4 cellular contexts compared by ENCODE assay signal in the genomic region with DNA sequence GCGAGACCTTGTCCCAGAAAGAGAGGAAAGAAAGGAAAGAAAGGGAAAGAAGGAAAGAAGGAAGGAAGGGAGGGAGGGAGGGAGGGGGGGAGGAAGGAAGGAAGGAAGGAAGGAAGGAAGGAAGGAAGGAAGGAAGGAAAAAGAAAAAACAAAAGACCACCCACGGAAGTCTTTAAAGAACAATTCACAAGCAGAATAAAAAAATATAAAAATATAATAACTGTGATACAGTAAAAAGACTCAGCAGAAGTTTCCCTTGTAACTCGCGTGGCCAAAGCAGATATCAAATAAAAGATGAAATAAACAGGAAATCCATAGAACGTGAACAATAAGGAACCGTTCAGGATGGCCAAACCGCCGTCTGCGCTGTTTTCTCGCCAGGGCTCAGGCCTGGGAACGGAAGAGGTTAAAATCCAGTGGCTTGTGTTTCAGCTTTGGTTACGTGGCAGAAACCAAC.
A peak's percentile ranks its signal among the peaks of the same experiment; 100 is the strongest.
TF ChIP-seq lines count a peak whose summit lies in the region.

No MANE protein-coding gene starts in this region.

TF ChIP-seq in SK-N-SH, 30 proteins besides CTCF, POLR2A, EP300 and RAD21:
- TF ChIP-seq JUND (IDR thresholded peaks at IDR 0.05) (no peak), MXI1 (IDR thresholded peaks at IDR 0.05; ENCODE audit: low read depth, low read length) (peak; percentile 37; the same call in 1 of the 2 replicates), SIN3A (IDR thresholded peaks at IDR 0.05; ENCODE audit: borderline replicate concordance, low read depth, low read length) (peak; percentile 64; the same call in 1 of the 2 replicates)
- TF ChIP-seq, protein P1, sequence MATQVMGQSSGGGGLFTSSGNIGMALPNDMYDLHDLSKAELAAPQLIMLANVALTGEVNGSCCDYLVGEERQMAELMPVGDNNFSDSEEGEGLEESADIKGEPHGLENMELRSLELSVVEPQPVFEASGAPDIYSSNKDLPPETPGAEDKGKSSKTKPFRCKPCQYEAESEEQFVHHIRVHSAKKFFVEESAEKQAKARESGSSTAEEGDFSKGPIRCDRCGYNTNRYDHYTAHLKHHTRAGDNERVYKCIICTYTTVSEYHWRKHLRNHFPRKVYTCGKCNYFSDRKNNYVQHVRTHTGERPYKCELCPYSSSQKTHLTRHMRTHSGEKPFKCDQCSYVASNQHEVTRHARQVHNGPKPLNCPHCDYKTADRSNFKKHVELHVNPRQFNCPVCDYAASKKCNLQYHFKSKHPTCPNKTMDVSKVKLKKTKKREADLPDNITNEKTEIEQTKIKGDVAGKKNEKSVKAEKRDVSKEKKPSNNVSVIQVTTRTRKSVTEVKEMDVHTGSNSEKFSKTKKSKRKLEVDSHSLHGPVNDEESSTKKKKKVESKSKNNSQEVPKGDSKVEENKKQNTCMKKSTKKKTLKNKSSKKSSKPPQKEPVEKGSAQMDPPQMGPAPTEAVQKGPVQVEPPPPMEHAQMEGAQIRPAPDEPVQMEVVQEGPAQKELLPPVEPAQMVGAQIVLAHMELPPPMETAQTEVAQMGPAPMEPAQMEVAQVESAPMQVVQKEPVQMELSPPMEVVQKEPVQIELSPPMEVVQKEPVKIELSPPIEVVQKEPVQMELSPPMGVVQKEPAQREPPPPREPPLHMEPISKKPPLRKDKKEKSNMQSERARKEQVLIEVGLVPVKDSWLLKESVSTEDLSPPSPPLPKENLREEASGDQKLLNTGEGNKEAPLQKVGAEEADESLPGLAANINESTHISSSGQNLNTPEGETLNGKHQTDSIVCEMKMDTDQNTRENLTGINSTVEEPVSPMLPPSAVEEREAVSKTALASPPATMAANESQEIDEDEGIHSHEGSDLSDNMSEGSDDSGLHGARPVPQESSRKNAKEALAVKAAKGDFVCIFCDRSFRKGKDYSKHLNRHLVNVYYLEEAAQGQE (IDR thresholded peaks at IDR 0.05; ENCODE audit: low read depth, low read length), result peak; percentile 57; the same call in 1 of the 2 replicates
TF ChIP-seq in SK-N-SH: peak in this region for 3.

TF ChIP-seq in SK-N-SH treated with all-trans-retinoic acid at 6 μM for 48 hours, 23 proteins besides CTCF, POLR2A, EP300 and RAD21 (continues in another document):
- TF ChIP-seq RARB (CRISPR knock-in tag; IDR thresholded peaks at IDR 0.05) (no peak), ARNTL (CRISPR knock-in tag; IDR thresholded peaks at IDR 0.05; ENCODE audit: borderline replicate concordance, low read depth) (no peak), TCF4 (CRISPR knock-in tag; IDR thresholded peaks at IDR 0.05; ENCODE audit: borderline replicate concordance) (no peak), ZFP3 (CRISPR knock-in tag; IDR thresholded peaks at IDR 0.05) (no peak), TOX (CRISPR knock-in tag; IDR thresholded peaks at IDR 0.05; ENCODE audit: borderline replicate concordance) (no peak), ZNF565 (CRISPR knock-in tag; conservative IDR thresholded peaks at IDR 0.05; ENCODE audit: low read depth) (no peak), ZNF70 (CRISPR knock-in tag; IDR thresholded peaks at IDR 0.05) (no peak), ZC3H10 (CRISPR knock-in tag; IDR thresholded peaks at IDR 0.05) (no peak), PPARA (CRISPR knock-in tag; IDR thresholded peaks at IDR 0.05; ENCODE audit: borderline replicate concordance) (no peak), OSR1 (CRISPR knock-in tag; IDR thresholded peaks at IDR 0.05) (no peak)
- TF ChIP-seq, protein P2, sequence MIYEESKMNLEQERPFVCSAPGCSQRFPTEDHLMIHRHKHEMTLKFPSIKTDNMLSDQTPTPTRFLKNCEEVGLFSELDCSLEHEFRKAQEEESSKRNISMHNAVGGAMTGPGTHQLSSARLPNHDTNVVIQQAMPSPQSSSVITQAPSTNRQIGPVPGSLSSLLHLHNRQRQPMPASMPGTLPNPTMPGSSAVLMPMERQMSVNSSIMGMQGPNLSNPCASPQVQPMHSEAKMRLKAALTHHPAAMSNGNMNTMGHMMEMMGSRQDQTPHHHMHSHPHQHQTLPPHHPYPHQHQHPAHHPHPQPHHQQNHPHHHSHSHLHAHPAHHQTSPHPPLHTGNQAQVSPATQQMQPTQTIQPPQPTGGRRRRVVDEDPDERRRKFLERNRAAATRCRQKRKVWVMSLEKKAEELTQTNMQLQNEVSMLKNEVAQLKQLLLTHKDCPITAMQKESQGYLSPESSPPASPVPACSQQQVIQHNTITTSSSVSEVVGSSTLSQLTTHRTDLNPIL (CRISPR knock-in tag; IDR thresholded peaks at IDR 0.05; ENCODE audit: low read depth), result no peak
- TF ChIP-seq, protein P3, sequence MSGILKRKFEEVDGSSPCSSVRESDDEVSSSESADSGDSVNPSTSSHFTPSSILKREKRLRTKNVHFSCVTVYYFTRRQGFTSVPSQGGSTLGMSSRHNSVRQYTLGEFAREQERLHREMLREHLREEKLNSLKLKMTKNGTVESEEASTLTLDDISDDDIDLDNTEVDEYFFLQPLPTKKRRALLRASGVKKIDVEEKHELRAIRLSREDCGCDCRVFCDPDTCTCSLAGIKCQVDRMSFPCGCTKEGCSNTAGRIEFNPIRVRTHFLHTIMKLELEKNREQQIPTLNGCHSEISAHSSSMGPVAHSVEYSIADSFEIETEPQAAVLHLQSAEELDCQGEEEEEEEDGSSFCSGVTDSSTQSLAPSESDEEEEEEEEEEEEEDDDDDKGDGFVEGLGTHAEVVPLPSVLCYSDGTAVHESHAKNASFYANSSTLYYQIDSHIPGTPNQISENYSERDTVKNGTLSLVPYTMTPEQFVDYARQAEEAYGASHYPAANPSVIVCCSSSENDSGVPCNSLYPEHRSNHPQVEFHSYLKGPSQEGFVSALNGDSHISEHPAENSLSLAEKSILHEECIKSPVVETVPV (CRISPR knock-in tag; IDR thresholded peaks at IDR 0.05), result no peak

TF ChIP-seq in H1, 55 proteins besides CTCF, POLR2A, EP300 and RAD21:
- no peak for TF ChIP-seq TAF7 (optimal IDR thresholded peaks at IDR 0.05; ENCODE audit: borderline replicate concordance, low read depth, low read length)
- no peak for TF ChIP-seq HDAC6 (IDR thresholded peaks at IDR 0.05; ENCODE audit: low read depth, low read length)
- TF ChIP-seq POU5F1 (IDR thresholded peaks at IDR 0.05; ENCODE audit: low read depth, low read length), result no peak
- no peak for TF ChIP-seq CHD1 (IDR thresholded peaks at IDR 0.05; ENCODE audit: low read depth, low read length)
- TF ChIP-seq RXRA (IDR thresholded peaks at IDR 0.05; ENCODE audit: insufficient read depth, low read depth, low read length), result no peak
- TF ChIP-seq, protein P4, sequence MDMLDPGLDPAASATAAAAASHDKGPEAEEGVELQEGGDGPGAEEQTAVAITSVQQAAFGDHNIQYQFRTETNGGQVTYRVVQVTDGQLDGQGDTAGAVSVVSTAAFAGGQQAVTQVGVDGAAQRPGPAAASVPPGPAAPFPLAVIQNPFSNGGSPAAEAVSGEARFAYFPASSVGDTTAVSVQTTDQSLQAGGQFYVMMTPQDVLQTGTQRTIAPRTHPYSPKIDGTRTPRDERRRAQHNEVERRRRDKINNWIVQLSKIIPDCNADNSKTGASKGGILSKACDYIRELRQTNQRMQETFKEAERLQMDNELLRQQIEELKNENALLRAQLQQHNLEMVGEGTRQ (IDR thresholded peaks at IDR 0.05; ENCODE audit: low read length), result no peak
- no peak for TF ChIP-seq POLR2AphosphoS5 (IDR thresholded peaks at IDR 0.05; ENCODE audit: low read depth, low read length)
- TF ChIP-seq TBP (IDR thresholded peaks at IDR 0.05; ENCODE audit: low read depth, low read length), result no peak
- TF ChIP-seq SP4 (IDR thresholded peaks at IDR 0.05; ENCODE audit: low read length), result no peak
- no peak for TF ChIP-seq SRF (IDR thresholded peaks at IDR 0.05; ENCODE audit: low read depth, low read length)
- no peak for TF ChIP-seq NRF1 (IDR thresholded peaks at IDR 0.05; ENCODE audit: low read depth, low read length)

TF ChIP-seq in neural cell, 6 proteins besides CTCF, POLR2A, EP300 and RAD21:
- no peak for TF ChIP-seq POLR2AphosphoS5 (IDR thresholded peaks at IDR 0.05)
- TF ChIP-seq EZH2 (IDR thresholded peaks at IDR 0.05; ENCODE audit: borderline replicate concordance, insufficient read depth, low read length, poor library complexity, severe bottlenecking), result no peak
- TF ChIP-seq SMC3 (conservative IDR thresholded peaks at IDR 0.05; ENCODE audit: poor library complexity), result no peak
- TF ChIP-seq, protein P1 (IDR thresholded peaks at IDR 0.05; ENCODE audit: borderline replicate concordance), result no peak
- TF ChIP-seq MXI1 (conservative IDR thresholded peaks at IDR 0.05; ENCODE audit: poor library complexity, severe bottlenecking), result no peak
- TF ChIP-seq TAF1 (IDR thresholded peaks at IDR 0.05; ENCODE audit: low read depth), result no peak
